In genomic region chr19:46491975-46492682, GRCh38 we compare ENCODE assay signal across 1 cellular context.
TF ChIP-seq lines count a peak whose summit lies in the region.

No MANE protein-coding gene starts in this region.

TF ChIP-seq in IMR-90, 13 proteins besides CTCF, POLR2A, EP300 and RAD21 (continued from another document):
- no peak for TF ChIP-seq ELK1 (IDR thresholded peaks at IDR 0.05; ENCODE audit: borderline replicate concordance, low read depth, low read length)
- TF ChIP-seq MXI1 (IDR thresholded peaks at IDR 0.05; ENCODE audit: borderline replicate concordance, low read depth, low read length) = no peak
- no peak for TF ChIP-seq USF2 (IDR thresholded peaks at IDR 0.05; ENCODE audit: low read depth, low read length)
- TF ChIP-seq SMC3 (IDR thresholded peaks at IDR 0.05; ENCODE audit: low read depth, low read length) = no peak
- TF ChIP-seq CHD1 (IDR thresholded peaks at IDR 0.05; ENCODE audit: low read depth, low read length) = no peak
- no peak for TF ChIP-seq MAFK (IDR thresholded peaks at IDR 0.05; ENCODE audit: low read depth, low read length)
